Comparison of ENCODE assay signal across 34 cellular contexts in the genomic region with DNA sequence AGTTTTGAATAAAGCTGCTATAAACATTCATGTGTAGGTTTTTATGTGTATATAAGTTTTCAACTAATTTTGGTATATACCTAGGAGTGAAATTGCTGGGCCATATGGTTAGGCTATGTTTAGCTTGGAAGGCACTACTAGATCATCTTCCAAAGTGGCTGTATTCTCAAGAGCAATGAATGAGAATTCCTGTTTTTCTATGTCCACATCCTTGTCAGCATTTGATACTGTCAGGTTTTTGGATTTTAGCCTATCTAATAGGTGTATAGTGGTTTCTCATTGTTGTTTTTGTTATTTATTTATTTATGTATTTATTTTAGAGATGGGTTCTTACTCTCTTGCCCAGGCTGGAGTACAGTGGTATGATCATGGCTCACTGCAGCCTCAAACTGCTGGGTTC.
"Had no signal": no experiment of that assay in that cellular context is flagged by ENCODE, and none has a peak within 500 bp of the region (broad histone marks: within the 10 kb centered on the region; RNA-seq: fewer than 3 reads in every experiment).

No MANE protein-coding gene starts in this region.

- H3K27me3 ChIP-seq: MG63 had no signal

- DNase-seq: Karpas-422, Kasumi-1, MG63, MM.1S, MV-4-11, NCI-H1048, NCI-H1092, NCI-H1092 treated with DMSO at 0.1 percent for 48 hours, NCI-H1105, NCI-H1105 treated with DMSO at 0.1 percent for 48 hours, NCI-H1417, NCI-H1417 treated with DMSO at 0.1 percent for 48 hours, NCI-H1436, NCI-H1436 treated with DMSO at 0.1 percent for 48 hours, NCI-H146, NCI-H1694, NCI-H1694 treated with DMSO at 0.1 percent for 48 hours, NCI-H187, NCI-H187 treated with DMSO at 0.1 percent for 48 hours, NCI-H1930, NCI-H2029, NCI-H2029 treated with DMSO at 0.1 percent for 48 hours, NCI-H2081, NCI-H2081 treated with DMSO at 0.1 percent for 48 hours, NCI-H2107, NCI-H2171, NCI-H2171 treated with DMSO at 0.1 percent for 48 hours, NCI-H2227 treated with DMSO at 0.1 percent for 48 hours, NCI-H226, NCI-H345, NCI-H446, NCI-H446 treated with DMSO at 0.1 percent for 48 hours, NCI-H510A, NCI-H510A treated with DMSO at 0.1 percent for 48 hours had no signal

- H3K4me3 ChIP-seq: MG63 had no signal

- H3K36me3 ChIP-seq: MG63 had no signal
